22 cellular contexts compared by ENCODE assay signal in genomic region chr7:98091061-98091460, GRCh38. TPM values are rescaled to one million over a fixed set of nuclear protein-coding genes. Genes with fewer than 3 reads are reported as not detected.
A peak's percentile ranks its signal among the peaks of the same experiment; 100 is the strongest.
DNase-seq lines count a peak whose midpoint lies in the region; ATAC-seq, FAIRE-seq and TF ChIP-seq lines count a peak whose summit lies in the region.
"Had no signal": no experiment of that assay in that cellular context is flagged by ENCODE, and none has a peak within 500 bp of the region (broad histone marks: within the 10 kb centered on the region; RNA-seq: fewer than 3 reads in every experiment).

No MANE protein-coding gene starts in this region.

- TF ChIP-seq POLR2A in K562 (conservative IDR thresholded peaks at IDR 0.05): no peak

- CTCF ChIA-PET in K562 (lab: Yijun Ruan, JAX; ENCODE audit: low intra/inter-chr PET ratio): interaction anchor here (0.6 kb wide), 1 partner anchor 413 kb away, joined by 3 read pairs; no protein-coding TSS in a partner anchor

- TF ChIP-seq EP300 in K562 (IDR thresholded peaks at IDR 0.05; ENCODE audit: low read length): no peak

- no peaks in the 10 kb centered on the region for H4K20me1 ChIP-seq in GM23248 (ENCODE audit: insufficient read depth)
- 0 out of 2 replicates have a peak, but pooled peaks cover 1% of the 10 kb centered on the region for H4K20me1 ChIP-seq in K562 (replicated peaks; ENCODE audit: control insufficient read depth, insufficient read depth, low read length)

- no peaks in the 10 kb centered on the region for H3K9me1 ChIP-seq in K562 (ENCODE audit: control insufficient read depth, insufficient read depth, low read length)

- no peaks in the 10 kb centered on the region for H3K27me3 ChIP-seq in GM23248 (replicated peaks; ENCODE audit: insufficient read depth)
- peaks cover 18 to 21% of the 10 kb centered on the region in 2 experiments for H3K27me3 ChIP-seq in K562 (ENCODE audit: control insufficient read depth in 2 of 2, insufficient read depth in 2 of 2, low read length in 2 of 2)
- H3K27me3 ChIP-seq in psoas muscle (ENCODE audit: insufficient read depth in 3 of 3, low read length in 2 of 3): no peaks in the 10 kb centered on the region

- no peaks in the 10 kb centered on the region for H3K4me1 Mint-ChIP-seq in effector memory CD8-positive, alpha-beta T cell (ENCODE audit: low read depth in 2 of 2)
- H3K4me1 Mint-ChIP-seq: CD14-positive monocyte had no signal

- no peaks in the 10 kb centered on the region for H3K9me3 Mint-ChIP-seq in effector memory CD8-positive, alpha-beta T cell

- no peak for FAIRE-seq in K562 (lab: Jason Lieb, UNC)
- FAIRE-seq: G401.6 had no signal

- H3K27ac ChIP-seq in GM23248 (no peak overlapping the region), K562 (ENCODE audit: extremely low read depth, low read depth, low read length) (no peak overlapping the region), psoas muscle (no peak overlapping the region)

- H3K9me3 ChIP-seq in GM23248 (ENCODE audit: low read depth): no peaks in the 10 kb centered on the region
- H3K9me3 ChIP-seq in K562 (replicated peaks; ENCODE audit: control insufficient read depth, insufficient read depth, low read depth, low read length): no peaks in the 10 kb centered on the region; the same call in 1 of the 2 replicates
- peaks cover 13% of the 10 kb centered on the region for H3K9me3 ChIP-seq in psoas muscle

- H3K79me2 ChIP-seq in GM23248 (ENCODE audit: insufficient read depth) (no peaks in the 10 kb centered on the region), K562 (ENCODE audit: control insufficient read depth, insufficient read depth, low read length) (no peaks in the 10 kb centered on the region)

- H3K27ac Mint-ChIP-seq in effector memory CD8-positive, alpha-beta T cell: no peak overlapping the region
- H3K27ac Mint-ChIP-seq: CD14-positive monocyte had no signal

- H3K36me3 Mint-ChIP-seq in effector memory CD8-positive, alpha-beta T cell (ENCODE audit: insufficient read depth): no peaks in the 10 kb centered on the region
- H3K36me3 Mint-ChIP-seq: CD14-positive monocyte had no signal

- DNase-seq in GM23248 (peak; percentile 43), M059J (ENCODE audit: low read depth) (peak; percentile 53), K562 (ENCODE audit: extremely low read depth in 1 of 4, low spot score in 3 of 4) (no peak), kidney tubule cell (ENCODE audit: low spot score) (peak; percentile 75), psoas muscle (no peak)
- DNase-seq in effector memory CD8-positive, alpha-beta T cell: no peak
- DNase-seq: ACHN, AML-193, COR-L47, DMS153, GOT3, MV-4-11, NCI-H1417 treated with DMSO at 0.1 percent for 48 hours, NCI-H1930, NCI-H2171, NCI-H82, SHP77, T-helper 1 cell had no signal

- in situ Hi-C loops in GM23248 (cut with MboI) (no loop called here), K562 (cut with MboI) (no loop called here)

- no peak overlapping the region for H3K4me3 Mint-ChIP-seq in effector memory CD8-positive, alpha-beta T cell
- H3K4me3 Mint-ChIP-seq: CD14-positive monocyte had no signal

- intact Hi-C loops in K562 (cut with micrococcal nuclease) (no loop called here), psoas muscle (cut with DNase I) (no loop called here)

- 7 to 9% methylated on average over 2 of the region's 2 CpGs for WGBS in GM23248 (ENCODE audit: low coverage in 1 of 2, low lambda C conversion rate in 2 of 2, missing lambda C conversion rate in 2 of 2), 2 experiments
- 2% methylated on average over 2 of the region's 2 CpGs for WGBS in K562 (ENCODE audit: insufficient coverage, low coverage, missing lambda C conversion rate)
- WGBS in psoas muscle, 3 donors: 71 to 78% (median 75%) methylated on average over 2 of the region's 2 CpGs

- no peaks in the 10 kb centered on the region for H3K36me3 ChIP-seq in GM23248 (ENCODE audit: low read depth)
- no peaks in the 10 kb centered on the region for H3K36me3 ChIP-seq in K562 (ENCODE audit: control insufficient read depth, insufficient read depth, low read length)
- H3K36me3 ChIP-seq in psoas muscle (ENCODE audit: insufficient read depth in 1 of 2, low read depth in 1 of 2): no peaks in the 10 kb centered on the region

- no peak overlapping the region for H3K4me2 ChIP-seq in GM23248 (ENCODE audit: unreplicated experiment)
- no peak overlapping the region for H3K4me2 ChIP-seq in K562 (ENCODE audit: insufficient read depth, low read length)

- TF ChIP-seq RAD21 in K562 (CRISPR knock-in tag; conservative IDR thresholded peaks at IDR 0.05 in 1 of 2, IDR thresholded peaks at IDR 0.05 in 1 of 2): no peak

- POLR2A ChIA-PET in K562 (lab: Yijun Ruan, JAX): no interaction called here

- no peak overlapping the region for H3K4me3 ChIP-seq in GM23248
- H3K4me3 ChIP-seq in K562: no peak overlapping the region
- no peak overlapping the region for H3K4me3 ChIP-seq in psoas muscle

- H3K9ac ChIP-seq in GM23248 (no peak overlapping the region), K562 (ENCODE audit: insufficient read depth in 1 of 2, low read depth in 2 of 2, low read length in 2 of 2) (no peak overlapping the region)

- H3F3A ChIP-seq in GM23248 (ENCODE audit: insufficient read depth): no peaks in the 10 kb centered on the region

- no peak for TF ChIP-seq CTCF in K562 (IDR thresholded peaks at IDR 0.05 in 2 of 3, conservative IDR thresholded peaks at IDR 0.05 in 1 of 3; ENCODE audit: insufficient read depth in 2 of 3, low read depth in 1 of 3, low read length in 3 of 3)
- TF ChIP-seq CTCF in psoas muscle (IDR thresholded peaks at IDR 0.05): no peak

- H3K9me2 ChIP-seq in GM23248 (ENCODE audit: insufficient read depth): no peaks in the 10 kb centered on the region

- H3K4me1 ChIP-seq in GM23248 (ENCODE audit: insufficient read depth) (no peaks in the 10 kb centered on the region), K562 (replicated peaks in 1 of 2; ENCODE audit: control insufficient read depth in 2 of 2, insufficient read depth in 2 of 2, low read length in 2 of 2) (no peaks in the 10 kb centered on the region), psoas muscle (no peaks in the 10 kb centered on the region)

- peaks cover 3 to 40% of the 10 kb centered on the region in 2 donors for H3K27me3 Mint-ChIP-seq in effector memory CD8-positive, alpha-beta T cell

- BruUV-seq in K562 (replicated peaks; lab: Mats Ljungman, UMichigan): no TSS peak

- H2AFZ ChIP-seq in GM23248: no peak overlapping the region
- H2AFZ ChIP-seq in K562 (ENCODE audit: low read depth, low read length): no peak overlapping the region

- ATAC-seq in K562 (no peak), psoas muscle (no peak), GM18858 (IDR thresholded peaks at IDR 0.05; ENCODE audit: unreplicated experiment) (no peak)
- ATAC-seq in effector memory CD8-positive, alpha-beta T cell (replicated peaks): no peak
- ATAC-seq: SK-N-SH treated with all-trans-retinoic acid at 6 μM for 48 hours had no signal

RNA-seq across cellular contexts. Expression of gene LMTK2, which starts 15.6 kb away (rescaled TPM):
- total RNA-seq in GM23248 (2014; rRNA removed; shearing (Covaris generic)): 4.6 and 6.4 TPM in 2 replicates
- polyA plus RNA-seq in GM23248 (2016; fragmentation: Nextera tagmentation; extraction: Ambion mirVana) (2.1 and 2.3 TPM in 2 replicates), K562 (2011; rRNA removed) (3.3 and 3.6 TPM in 2 replicates), K562 (2014; fragmentation: Illumina TruSeq; extraction: Trizol) (8.3 and 8.4 TPM in 2 replicates), K562 (2014; fragmentation: Nextera tagmentation; extraction: Ambion mirVana) (1 to 10 TPM in 1 of 2 experiments, under 1 TPM in 1; 0.78 to 1.8 TPM), K562 (2014; rRNA removed) (6.2 and 6.5 TPM in 2 replicates), psoas muscle (10 to 100 TPM in 1 of 3 donors, 1 to 10 TPM in 2; 3.6 to 13.5 (median 4.8) TPM)
- 7.7 and 10.9 TPM in 2 replicates for total RNA-seq in M059J (2014; rRNA removed; shearing (Covaris generic))
- total RNA-seq in K562 (2011; cell fraction: chromatin; rRNA removed; ENCODE audit: low replicate concordance): 21.6 and 22.5 TPM in 2 replicates
- 17.4 and 19.2 TPM in 2 replicates for total RNA-seq in K562 (2011; cell fraction: nucleolus; rRNA removed)
- 22.9 and 28.6 TPM in 2 replicates for total RNA-seq in K562 (2011; cell fraction: nucleoplasm; rRNA removed)
- total RNA-seq in K562 (2014; rRNA removed) (6.4 and 7.7 TPM in 2 replicates), K562 (2014; rRNA removed; fragmentation: Illumina TruSeq; extraction: Trizol) (6.3 and 7.1 TPM in 2 replicates), K562 (2015; rRNA removed; fragmentation: Illumina TruSeq; extraction: Trizol) (7.7 and 7.8 TPM in 2 replicates), K562 (2021) (14.3 and 16.4 TPM in 2 replicates), psoas muscle (10 to 100 TPM; 12.7 to 25.0 (median 16.1) TPM)
- polyA plus RNA-seq in K562 (2011; cell fraction: cytosol; rRNA removed): 2.3 and 3.7 TPM in 2 replicates
- polyA plus RNA-seq in K562 (2011; cell fraction: nucleus; rRNA removed): 3.9 and 7.0 TPM in 2 replicates
- 5.3 and 6.1 TPM in 2 replicates for polyA plus RNA-seq in K562 (2012)
- 5.7 and 7.3 TPM in 2 replicates for polyA minus RNA-seq in K562 (2011; rRNA and poly(A)+ RNA removed)
- polyA minus RNA-seq in K562 (2011; cell fraction: cytosol; rRNA and poly(A)+ RNA removed): 9.5 and 10.7 TPM in 2 replicates
- 4.1 and 5.1 TPM in 2 replicates for polyA minus RNA-seq in K562 (2011; cell fraction: nucleus; rRNA and poly(A)+ RNA removed)

Comparison
In these comparisons a context has a peak if more than half of its experiments do, and no peak if none do; other contexts are left out.
1. DNase-seq: peak in GM23248 (single experiment), M059J (single experiment) and kidney tubule cell (single experiment); none in K562 (0 of 4), effector memory CD8-positive, alpha-beta T cell (0 of 3) and psoas muscle (0 of 2).